2 cellular contexts compared by ENCODE assay signal in genomic region chr16:57565461-57565860, GRCh38.
A peak's percentile ranks its signal among the peaks of the same experiment; 100 is the strongest.
TF ChIP-seq lines count a peak whose summit lies in the region.

No MANE protein-coding gene starts in this region.

TF ChIP-seq in GM12891, 5 proteins besides CTCF, POLR2A, EP300 and RAD21:
- TF ChIP-seq POLR2AphosphoS5 (IDR thresholded peaks at IDR 0.05; ENCODE audit: low read depth, low read length) = no peak
- no peak for TF ChIP-seq PAX5 (IDR thresholded peaks at IDR 0.05; ENCODE audit: insufficient read depth, low read length, severe bottlenecking)
- TF ChIP-seq SPI1 (IDR thresholded peaks at IDR 0.05; ENCODE audit: low read depth, low read length) = no peak
- TF ChIP-seq TAF1 (IDR thresholded peaks at IDR 0.05; ENCODE audit: low read depth, low read length) = no peak
- no peak for TF ChIP-seq POU2F2 (IDR thresholded peaks at IDR 0.05; ENCODE audit: low read depth, low read length)

TF ChIP-seq in GM12878, 131 proteins besides CTCF, POLR2A, EP300 and RAD21:
- TF ChIP-seq EZH2 (IDR thresholded peaks at IDR 0.05; ENCODE audit: borderline replicate concordance, control insufficient read depth, low read depth, low read length) (no peak), USF1 (IDR thresholded peaks at IDR 0.05; ENCODE audit: borderline replicate concordance, extremely low read length, insufficient read depth, low read depth, low read length) (peak; percentile 6)
